In genomic region chr20:36856196-36856595, GRCh38 we compare ENCODE assay signal across 10 cellular contexts. TPM values are rescaled to one million over a fixed set of nuclear protein-coding genes. Genes with fewer than 3 reads are reported as not detected.
DNase-seq lines count a peak whose midpoint lies in the region; ATAC-seq and TF ChIP-seq lines count a peak whose summit lies in the region.
"Had no signal": no experiment of that assay in that cellular context is flagged by ENCODE, and none has a peak within 500 bp of the region (broad histone marks: within the 10 kb centered on the region; RNA-seq: fewer than 3 reads in every experiment).

No MANE protein-coding gene starts in this region.

- H3K27me3 Mint-ChIP-seq in activated T-cell treated with anti-CD3 and anti-CD28 coated beads, Interleukin-2, amount 50 U/mL, for 72 hours (ENCODE audit: low read depth): no peaks in the 10 kb centered on the region
- H3K27me3 Mint-ChIP-seq: activated naive CD8-positive, alpha-beta T cell had no signal

- no peak overlapping the region for H3K27ac Mint-ChIP-seq in activated T-cell treated with anti-CD3 and anti-CD28 coated beads, Interleukin-2, amount 50 U/mL, for 72 hours
- H3K27ac Mint-ChIP-seq: activated naive CD8-positive, alpha-beta T cell had no signal

- H3K4me1 ChIP-seq in Panc1 (ENCODE audit: control insufficient read depth, insufficient read depth, low read length) (peaks cover 47% of the 10 kb centered on the region), prostate gland (replicated peaks) (peaks cover 30% of the 10 kb centered on the region)

- DNase-seq in AG08395 (ENCODE audit: low spot score): peak; percentile 35
- no peak for DNase-seq in Panc1 (ENCODE audit: low read depth, low spot score)
- no peak for DNase-seq in epithelial cell of prostate (ENCODE audit: low read depth, low spot score)
- DNase-seq in prostate gland (ENCODE audit: low spot score): no peak
- DNase-seq in activated T-cell treated with anti-CD3 and anti-CD28 coated beads, Interleukin-2, amount 50 U/mL, for 72 hours: no peak
- DNase-seq in NCI-H446 treated with DMSO at 0.1 percent for 48 hours (lab: John Stamatoyannopoulos, UW): no peak
- DNase-seq: posterior cingulate gyrus had no signal

- H3K9me3 Mint-ChIP-seq in activated T-cell treated with anti-CD3 and anti-CD28 coated beads, Interleukin-2, amount 50 U/mL, for 72 hours: no peaks in the 10 kb centered on the region

- peaks cover 9% of the 10 kb centered on the region for H3K4me1 Mint-ChIP-seq in activated T-cell treated with anti-CD3 and anti-CD28 coated beads, Interleukin-2, amount 50 U/mL, for 72 hours (ENCODE audit: low read depth)

- no peak overlapping the region for H3K4me3 ChIP-seq in Panc1 (ENCODE audit: low read depth in 2 of 2, low read length in 2 of 2)
- no peak overlapping the region for H3K4me3 ChIP-seq in prostate gland

- WGBS in prostate gland: 40% methylated on average over 3 of the region's 3 CpGs

- no peak for ATAC-seq in Panc1
- ATAC-seq in activated T-cell treated with anti-CD3 and anti-CD28 coated beads, Interleukin-2, amount 50 U/mL, for 72 hours (replicated peaks in 1 of 2): no peak
- no peak for ATAC-seq in GM18870 (IDR thresholded peaks at IDR 0.05; ENCODE audit: unreplicated experiment)
- no peak for ATAC-seq in GM18519 (IDR thresholded peaks at IDR 0.05; ENCODE audit: low FRiP score, unreplicated experiment)

- H3K27me3 ChIP-seq in Panc1 (ENCODE audit: control insufficient read depth, insufficient read depth, low read length) (no peaks in the 10 kb centered on the region), prostate gland (replicated peaks; ENCODE audit: insufficient read depth) (no peaks in the 10 kb centered on the region)

- no peaks in the 10 kb centered on the region for H3K36me3 Mint-ChIP-seq in activated T-cell treated with anti-CD3 and anti-CD28 coated beads, Interleukin-2, amount 50 U/mL, for 72 hours (ENCODE audit: insufficient read depth in 2 of 2)
- H3K36me3 Mint-ChIP-seq: activated naive CD8-positive, alpha-beta T cell had no signal

- no TSS peak for BruUV-seq in Panc1 (replicated peaks; lab: Mats Ljungman, UMichigan)

- in situ Hi-C loops in Panc1 (cut with HindIII; ENCODE audit: low pct_unique_long_range_greater_than_20kb, low sequenced_read_pairs): no loop called here

- POLR2A ChIA-PET in Panc1 (lab: Charles Lee): no interaction called here

- no peak for TF ChIP-seq CTCF in Panc1 (IDR thresholded peaks at IDR 0.05)
- TF ChIP-seq CTCF in prostate gland (IDR thresholded peaks at IDR 0.05): no peak

- no peaks in the 10 kb centered on the region for H3K36me3 ChIP-seq in Panc1 (ENCODE audit: control insufficient read depth, insufficient read depth, low read length)
- H3K36me3 ChIP-seq in prostate gland: no peaks in the 10 kb centered on the region

- intact Hi-C loops in Panc1 (cut with micrococcal nuclease; ENCODE audit: unreplicated experiment) (no loop called here), prostate gland (cut with DNase I) (no loop called here)

- TF ChIP-seq POLR2A in prostate gland (IDR thresholded peaks at IDR 0.05): no peak

- H3K9me3 ChIP-seq in Panc1 (ENCODE audit: control insufficient read depth, insufficient read depth, low read depth, low read length) (no peaks in the 10 kb centered on the region), prostate gland (no peaks in the 10 kb centered on the region)

- no peak overlapping the region for H3K4me3 Mint-ChIP-seq in activated T-cell treated with anti-CD3 and anti-CD28 coated beads, Interleukin-2, amount 50 U/mL, for 72 hours

- peak overlapping the region; percentile 45; the same call in 1 of the 2 replicates for H3K27ac ChIP-seq in Panc1 (ENCODE audit: low read length)
- H3K27ac ChIP-seq in epithelial cell of prostate: peak overlapping the region; percentile 21
- peak overlapping the region; percentile 77 to 81 for H3K27ac ChIP-seq in prostate gland

- CTCF ChIA-PET in Panc1 (lab: Charles Lee): no interaction called here

RNA-seq across cellular contexts. Expression of gene TLDC2, which starts 19.7 kb away (rescaled TPM):
- total RNA-seq in Panc1 (2021; ENCODE audit: unreplicated experiment) (not detected), prostate gland (1 to 10 TPM in 1 of 2 donors, under 1 TPM in 1; 0.14 to 1.3 TPM)
- not detected for polyA plus RNA-seq in Panc1 (2012; ENCODE audit: insufficient read length)
- not detected for total RNA-seq in activated T-cell treated with anti-CD3 and anti-CD28 coated beads, Interleukin-2, amount 50 U/mL, for 72 hours

Comparison
In these comparisons a context has a peak if more than half of its experiments do, and no peak if none do; other contexts are left out.
1. H3K27ac ChIP-seq: peak in every context shown above with its lines; median percentile 79 in prostate gland; 45 in Panc1; 21 in epithelial cell of prostate.